Comparison of ENCODE assay signal across 1 cellular context in the genomic region with DNA sequence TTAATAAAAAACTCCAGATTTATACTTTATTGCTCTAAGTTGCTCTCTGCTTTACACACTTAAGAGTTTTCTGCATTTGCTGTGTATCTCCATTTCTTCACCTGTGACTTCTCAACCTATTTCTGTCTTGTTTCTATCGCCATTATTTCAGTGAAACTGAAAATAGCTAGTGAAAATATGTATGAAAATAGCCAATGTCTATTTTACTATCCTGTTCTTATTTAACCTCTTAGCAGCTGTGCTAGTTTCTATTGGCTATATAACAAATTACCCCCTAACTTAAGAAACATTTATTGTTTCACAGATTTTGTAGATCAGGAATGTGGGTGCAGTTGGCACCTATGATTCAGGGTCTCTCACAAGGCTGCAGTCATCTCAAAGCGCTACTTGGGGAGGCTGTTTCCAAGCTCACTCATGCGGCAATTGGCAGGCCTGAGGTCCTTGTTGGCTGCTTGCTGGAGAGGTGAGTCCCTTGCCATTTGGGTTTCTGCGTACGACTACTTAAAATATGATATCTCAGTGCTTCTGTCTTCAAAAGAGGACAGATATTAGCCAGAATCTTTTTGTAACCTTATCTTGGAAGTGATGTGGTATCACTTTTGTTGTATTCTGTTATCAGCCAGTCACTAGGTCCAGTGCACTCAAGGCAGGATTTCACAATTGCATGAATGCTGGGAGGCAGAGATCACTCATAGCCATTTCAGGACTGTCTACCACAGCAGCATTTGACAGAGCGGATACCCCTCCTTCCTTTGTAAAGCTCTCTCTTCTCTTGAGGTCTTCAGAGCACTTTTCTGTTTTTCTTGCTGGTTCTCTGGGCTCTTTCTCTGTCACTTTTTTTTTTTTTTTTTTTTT.
TF ChIP-seq lines count a peak whose summit lies in the region.

No MANE protein-coding gene starts in this region.

TF ChIP-seq in HepG2, 621 proteins besides CTCF, POLR2A, EP300 and RAD21:
- TF ChIP-seq, protein P1, sequence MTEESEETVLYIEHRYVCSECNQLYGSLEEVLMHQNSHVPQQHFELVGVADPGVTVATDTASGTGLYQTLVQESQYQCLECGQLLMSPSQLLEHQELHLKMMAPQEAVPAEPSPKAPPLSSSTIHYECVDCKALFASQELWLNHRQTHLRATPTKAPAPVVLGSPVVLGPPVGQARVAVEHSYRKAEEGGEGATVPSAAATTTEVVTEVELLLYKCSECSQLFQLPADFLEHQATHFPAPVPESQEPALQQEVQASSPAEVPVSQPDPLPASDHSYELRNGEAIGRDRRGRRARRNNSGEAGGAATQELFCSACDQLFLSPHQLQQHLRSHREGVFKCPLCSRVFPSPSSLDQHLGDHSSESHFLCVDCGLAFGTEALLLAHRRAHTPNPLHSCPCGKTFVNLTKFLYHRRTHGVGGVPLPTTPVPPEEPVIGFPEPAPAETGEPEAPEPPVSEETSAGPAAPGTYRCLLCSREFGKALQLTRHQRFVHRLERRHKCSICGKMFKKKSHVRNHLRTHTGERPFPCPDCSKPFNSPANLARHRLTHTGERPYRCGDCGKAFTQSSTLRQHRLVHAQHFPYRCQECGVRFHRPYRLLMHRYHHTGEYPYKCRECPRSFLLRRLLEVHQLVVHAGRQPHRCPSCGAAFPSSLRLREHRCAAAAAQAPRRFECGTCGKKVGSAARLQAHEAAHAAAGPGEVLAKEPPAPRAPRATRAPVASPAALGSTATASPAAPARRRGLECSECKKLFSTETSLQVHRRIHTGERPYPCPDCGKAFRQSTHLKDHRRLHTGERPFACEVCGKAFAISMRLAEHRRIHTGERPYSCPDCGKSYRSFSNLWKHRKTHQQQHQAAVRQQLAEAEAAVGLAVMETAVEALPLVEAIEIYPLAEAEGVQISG (CRISPR knock-in tag; IDR thresholded peaks at IDR 0.05): no peak
- no peak for TF ChIP-seq SNAI1 (CRISPR knock-in tag; IDR thresholded peaks at IDR 0.05; ENCODE audit: borderline replicate concordance)
- no peak for TF ChIP-seq NAIF1 (CRISPR knock-in tag; IDR thresholded peaks at IDR 0.05; ENCODE audit: borderline replicate concordance)
- TF ChIP-seq, protein P2, sequence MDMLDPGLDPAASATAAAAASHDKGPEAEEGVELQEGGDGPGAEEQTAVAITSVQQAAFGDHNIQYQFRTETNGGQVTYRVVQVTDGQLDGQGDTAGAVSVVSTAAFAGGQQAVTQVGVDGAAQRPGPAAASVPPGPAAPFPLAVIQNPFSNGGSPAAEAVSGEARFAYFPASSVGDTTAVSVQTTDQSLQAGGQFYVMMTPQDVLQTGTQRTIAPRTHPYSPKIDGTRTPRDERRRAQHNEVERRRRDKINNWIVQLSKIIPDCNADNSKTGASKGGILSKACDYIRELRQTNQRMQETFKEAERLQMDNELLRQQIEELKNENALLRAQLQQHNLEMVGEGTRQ (IDR thresholded peaks at IDR 0.05; ENCODE audit: low read depth, low read length): no peak
- TF ChIP-seq, protein P2 (CRISPR knock-in tag; IDR thresholded peaks at IDR 0.05; ENCODE audit: borderline replicate concordance): no peak
- TF ChIP-seq, protein P3, sequence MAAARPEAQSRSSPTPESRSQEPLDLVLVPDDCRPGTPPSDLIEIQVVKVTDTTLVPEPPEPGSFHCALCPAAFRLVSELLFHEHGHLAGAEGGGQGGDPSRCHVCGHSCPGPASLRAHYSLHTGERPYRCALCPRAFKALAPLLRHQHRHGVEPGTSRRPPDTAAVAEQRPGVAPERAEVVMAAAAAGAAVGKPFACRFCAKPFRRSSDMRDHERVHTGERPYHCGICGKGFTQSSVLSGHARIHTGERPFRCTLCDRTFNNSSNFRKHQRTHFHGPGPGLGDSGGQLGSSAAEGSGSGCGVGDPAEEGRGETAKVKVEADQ (CRISPR knock-in tag; IDR thresholded peaks at IDR 0.05; ENCODE audit: borderline replicate concordance): no peak
- TF ChIP-seq SMAD3 (CRISPR knock-in tag; IDR thresholded peaks at IDR 0.05): no peak
- TF ChIP-seq SOX6 (IDR thresholded peaks at IDR 0.05): no peak
- no peak for TF ChIP-seq SOX6 (CRISPR knock-in tag; IDR thresholded peaks at IDR 0.05)
- no peak for TF ChIP-seq CBFB (CRISPR knock-in tag; IDR thresholded peaks at IDR 0.05)
- TF ChIP-seq ZMYM3 (CRISPR knock-in tag; IDR thresholded peaks at IDR 0.05): no peak
- TF ChIP-seq ETV6 (CRISPR knock-in tag; conservative IDR thresholded peaks at IDR 0.05): no peak
- TF ChIP-seq ZNF205 (CRISPR knock-in tag; IDR thresholded peaks at IDR 0.05): no peak
- no peak for TF ChIP-seq ATM (IDR thresholded peaks at IDR 0.05; ENCODE audit: borderline replicate concordance)
- no peak for TF ChIP-seq ZNF660 (CRISPR knock-in tag; IDR thresholded peaks at IDR 0.05; ENCODE audit: borderline replicate concordance, low read depth)
- TF ChIP-seq ZNF260 (CRISPR knock-in tag; IDR thresholded peaks at IDR 0.05; ENCODE audit: borderline replicate concordance, low read depth): no peak
- TF ChIP-seq HNF4A (CRISPR knock-in tag; IDR thresholded peaks at IDR 0.05): peak; percentile 70
- TF ChIP-seq SP4 (CRISPR knock-in tag; IDR thresholded peaks at IDR 0.05): no peak
- no peak for TF ChIP-seq ZNF3 (CRISPR knock-in tag; IDR thresholded peaks at IDR 0.05)
- TF ChIP-seq RARA (CRISPR knock-in tag; IDR thresholded peaks at IDR 0.05): no peak
- no peak for TF ChIP-seq POLR2G (IDR thresholded peaks at IDR 0.05; ENCODE audit: low read depth, low read length)
- TF ChIP-seq SIN3A (IDR thresholded peaks at IDR 0.05; ENCODE audit: borderline replicate concordance, low read depth, low read length): no peak
- TF ChIP-seq SNRNP70 (IDR thresholded peaks at IDR 0.05; ENCODE audit: low read depth, low read length): no peak
- TF ChIP-seq SRF (IDR thresholded peaks at IDR 0.05; ENCODE audit: low read depth, low read length): 0 out of 2 replicates have a peak, but pooled peaks have one; percentile 41
- TF ChIP-seq CEBPB (IDR thresholded peaks at IDR 0.05; ENCODE audit: borderline replicate concordance, low read depth, low read length): peak; percentile 92
- TF ChIP-seq, protein P4, sequence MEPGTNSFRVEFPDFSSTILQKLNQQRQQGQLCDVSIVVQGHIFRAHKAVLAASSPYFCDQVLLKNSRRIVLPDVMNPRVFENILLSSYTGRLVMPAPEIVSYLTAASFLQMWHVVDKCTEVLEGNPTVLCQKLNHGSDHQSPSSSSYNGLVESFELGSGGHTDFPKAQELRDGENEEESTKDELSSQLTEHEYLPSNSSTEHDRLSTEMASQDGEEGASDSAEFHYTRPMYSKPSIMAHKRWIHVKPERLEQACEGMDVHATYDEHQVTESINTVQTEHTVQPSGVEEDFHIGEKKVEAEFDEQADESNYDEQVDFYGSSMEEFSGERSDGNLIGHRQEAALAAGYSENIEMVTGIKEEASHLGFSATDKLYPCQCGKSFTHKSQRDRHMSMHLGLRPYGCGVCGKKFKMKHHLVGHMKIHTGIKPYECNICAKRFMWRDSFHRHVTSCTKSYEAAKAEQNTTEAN (CRISPR knock-in tag; conservative IDR thresholded peaks at IDR 0.05): no peak
- TF ChIP-seq SNAPC2 (CRISPR knock-in tag; IDR thresholded peaks at IDR 0.05): no peak
- TF ChIP-seq CEBPG (CRISPR knock-in tag; IDR thresholded peaks at IDR 0.05): peak; percentile 86
- TF ChIP-seq, protein P5, sequence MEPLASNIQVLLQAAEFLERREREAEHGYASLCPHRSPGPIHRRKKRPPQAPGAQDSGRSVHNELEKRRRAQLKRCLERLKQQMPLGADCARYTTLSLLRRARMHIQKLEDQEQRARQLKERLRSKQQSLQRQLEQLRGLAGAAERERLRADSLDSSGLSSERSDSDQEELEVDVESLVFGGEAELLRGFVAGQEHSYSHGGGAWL (CRISPR knock-in tag; IDR thresholded peaks at IDR 0.05): no peak
- TF ChIP-seq, protein P6, sequence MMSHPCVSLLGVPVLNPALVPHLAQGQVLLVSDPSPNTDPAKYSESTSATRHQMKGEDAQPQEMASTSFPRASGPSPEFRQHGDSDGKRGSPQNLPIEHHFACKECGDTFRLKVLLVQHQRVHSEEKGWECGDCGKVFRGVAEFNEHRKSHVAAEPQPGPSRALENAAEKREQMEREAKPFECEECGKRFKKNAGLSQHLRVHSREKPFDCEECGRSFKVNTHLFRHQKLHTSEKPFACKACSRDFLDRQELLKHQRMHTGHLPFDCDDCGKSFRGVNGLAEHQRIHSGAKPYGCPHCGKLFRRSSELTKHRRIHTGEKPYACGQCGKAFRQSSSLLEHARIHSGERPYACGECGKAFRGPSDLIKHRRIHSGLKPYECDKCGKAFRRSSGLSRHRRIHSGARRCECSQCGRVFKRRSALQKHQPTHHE (CRISPR knock-in tag; IDR thresholded peaks at IDR 0.05; ENCODE audit: borderline replicate concordance): no peak
- TF ChIP-seq SOX13 (IDR thresholded peaks at IDR 0.05): no peak
- peak in 1 of 2 experiments; percentile 12; a peak in 1 of 4 replicates for TF ChIP-seq SOX13 (CRISPR knock-in tag; conservative IDR thresholded peaks at IDR 0.05 in 1 of 2, IDR thresholded peaks at IDR 0.05 in 1 of 2)
